In genomic region chr14:64920465-64920864, GRCh38 we compare ENCODE assay signal across 21 cellular contexts. TPM values are rescaled to one million over a fixed set of nuclear protein-coding genes. Genes with fewer than 3 reads are reported as not detected.
DNase-seq lines count a peak whose midpoint lies in the region; ATAC-seq, FAIRE-seq and TF ChIP-seq lines count a peak whose summit lies in the region.
"Had no signal": no experiment of that assay in that cellular context is flagged by ENCODE, and none has a peak within 500 bp of the region (broad histone marks: within the 10 kb centered on the region; RNA-seq: fewer than 3 reads in every experiment).

No MANE protein-coding gene starts in this region.

- H3K4me3 ChIP-seq in coronary artery (no peak overlapping the region), gastrocnemius medialis (no peak overlapping the region)
- H3K4me3 ChIP-seq: K562 had no signal

- H3K27me3 Mint-ChIP-seq in activated CD8-positive, alpha-beta T cell treated with anti-CD3 and anti-CD28 coated beads for 36 hours, result no peaks in the 10 kb centered on the region
- no peaks in the 10 kb centered on the region for H3K27me3 Mint-ChIP-seq in activated CD8-positive, alpha-beta T cell treated with anti-CD3 and anti-CD28 coated beads, Interleukin-2, amount 10 ng/mL, durations not matched to agents 7 days and 5 days (ENCODE audit: low read depth)

- intact Hi-C loops in activated CD8-positive, alpha-beta T cell treated with anti-CD3 and anti-CD28 coated beads for 36 hours (cut with micrococcal nuclease), result no loop called here
- intact Hi-C loops in gastrocnemius medialis (cut with DNase I; ENCODE audit: low total_unique reads), result no loop called here

- peaks cover 40 to 42% of the 10 kb centered on the region in 2 donors for H3K4me1 ChIP-seq in gastrocnemius medialis
- H3K4me1 ChIP-seq: BE2C had no signal

- POLR2A ChIA-PET in activated CD8-positive, alpha-beta T cell treated with anti-CD3 and anti-CD28 coated beads for 36 hours (lab: Charles Lee), result no interaction called here
- POLR2A ChIA-PET in activated CD8-positive, alpha-beta T cell treated with anti-CD3 and anti-CD28 coated beads, Interleukin-2, amount 10 ng/mL, durations not matched to agents 7 days and 5 days (lab: Charles Lee), result interaction anchor here (0.7 kb wide), 1 partner anchor 36 kb away, joined by 3 read pairs; no protein-coding TSS in a partner anchor

- TF ChIP-seq CTCF in activated CD8-positive, alpha-beta T cell treated with anti-CD3 and anti-CD28 coated beads for 36 hours (IDR thresholded peaks at IDR 0.05), result no peak
- TF ChIP-seq CTCF in coronary artery (IDR thresholded peaks at IDR 0.05) (no peak), gastrocnemius medialis (IDR thresholded peaks at IDR 0.05 in 4 of 5, conservative IDR thresholded peaks at IDR 0.05 in 1 of 5) (no peak)

- peaks cover 45% of the 10 kb centered on the region for H3K36me3 Mint-ChIP-seq in activated CD8-positive, alpha-beta T cell treated with anti-CD3 and anti-CD28 coated beads for 36 hours (ENCODE audit: low read depth)
- H3K36me3 Mint-ChIP-seq in activated CD8-positive, alpha-beta T cell treated with anti-CD3 and anti-CD28 coated beads, Interleukin-2, amount 10 ng/mL, durations not matched to agents 7 days and 5 days (ENCODE audit: low read depth), result peaks cover 53% of the 10 kb centered on the region

- H3K4me1 Mint-ChIP-seq in activated CD8-positive, alpha-beta T cell treated with anti-CD3 and anti-CD28 coated beads for 36 hours (ENCODE audit: low read depth), result peaks cover 67% of the 10 kb centered on the region
- peaks cover 35% of the 10 kb centered on the region for H3K4me1 Mint-ChIP-seq in activated CD8-positive, alpha-beta T cell treated with anti-CD3 and anti-CD28 coated beads, Interleukin-2, amount 10 ng/mL, durations not matched to agents 7 days and 5 days (ENCODE audit: low read depth)

- peak overlapping the region; percentile 43 to 84 for H3K27ac ChIP-seq in coronary artery
- H3K27ac ChIP-seq in gastrocnemius medialis, result peak overlapping the region in 1 of 4 donors; percentile 22

- peaks cover 4% of the 10 kb centered on the region for H3K9me3 Mint-ChIP-seq in activated CD8-positive, alpha-beta T cell treated with anti-CD3 and anti-CD28 coated beads for 36 hours
- no peaks in the 10 kb centered on the region for H3K9me3 Mint-ChIP-seq in activated CD8-positive, alpha-beta T cell treated with anti-CD3 and anti-CD28 coated beads, Interleukin-2, amount 10 ng/mL, durations not matched to agents 7 days and 5 days (ENCODE audit: insufficient read depth)

- in situ Hi-C loops in gastrocnemius medialis (cut with MboI; ENCODE audit: low sequenced_read_pairs in 4 of 4), result no loop called here

- no peak for DNase-seq in activated CD8-positive, alpha-beta T cell treated with anti-CD3 and anti-CD28 coated beads for 36 hours
- DNase-seq in activated CD8-positive, alpha-beta T cell treated with anti-CD3 and anti-CD28 coated beads, Interleukin-2, amount 10 ng/mL, durations not matched to agents 7 days and 5 days, result no peak
- DNase-seq in HTR-8/SVneo (ENCODE audit: insufficient read length, low spot score) (no peak), coronary artery (ENCODE audit: low spot score) (no peak), gastrocnemius medialis (no peak), cerebellar cortex (ENCODE audit: low spot score) (no peak), amniotic stem cell (lab: John Stamatoyannopoulos, UW) (no peak), kidney glomerular epithelial cell (lab: John Stamatoyannopoulos, UW) (no peak)
- DNase-seq: 8988T, BE2C, DMS 273 treated with DMSO at 0.1 percent for 48 hours, GDM1, GOT3, MV-4-11, NCI-H1417 treated with DMSO at 0.1 percent for 48 hours, NCI-H1930, NCI-H446, OCI-M1 had no signal

- FAIRE-seq in HTR-8/SVneo (lab: Jason Lieb, UNC), result peak; percentile 91
- FAIRE-seq: GM12891, K562 had no signal

- no peak for TF ChIP-seq POLR2A in gastrocnemius medialis (IDR thresholded peaks at IDR 0.05)

- H3K27ac Mint-ChIP-seq in activated CD8-positive, alpha-beta T cell treated with anti-CD3 and anti-CD28 coated beads for 36 hours, result peak overlapping the region; percentile 45
- H3K27ac Mint-ChIP-seq in activated CD8-positive, alpha-beta T cell treated with anti-CD3 and anti-CD28 coated beads, Interleukin-2, amount 10 ng/mL, durations not matched to agents 7 days and 5 days, result no peak overlapping the region

- no peaks in the 10 kb centered on the region for H3K9me3 ChIP-seq in gastrocnemius medialis
- H3K9me3 ChIP-seq: BE2C had no signal

- H3K4me3 Mint-ChIP-seq in activated CD8-positive, alpha-beta T cell treated with anti-CD3 and anti-CD28 coated beads for 36 hours, result no peak overlapping the region
- no peak overlapping the region for H3K4me3 Mint-ChIP-seq in activated CD8-positive, alpha-beta T cell treated with anti-CD3 and anti-CD28 coated beads, Interleukin-2, amount 10 ng/mL, durations not matched to agents 7 days and 5 days

- CTCF ChIA-PET in activated CD8-positive, alpha-beta T cell treated with anti-CD3 and anti-CD28 coated beads for 36 hours (lab: Charles Lee), result no interaction called here
- CTCF ChIA-PET in activated CD8-positive, alpha-beta T cell treated with anti-CD3 and anti-CD28 coated beads, Interleukin-2, amount 10 ng/mL, durations not matched to agents 7 days and 5 days (lab: Charles Lee), result interaction anchor here (1.0 kb wide), 1 partner anchor 10 kb away, joined by 3 read pairs; no protein-coding TSS in a partner anchor

- no peak for ATAC-seq in activated CD8-positive, alpha-beta T cell treated with anti-CD3 and anti-CD28 coated beads for 36 hours
- no peak for ATAC-seq in activated CD8-positive, alpha-beta T cell treated with anti-CD3 and anti-CD28 coated beads, Interleukin-2, amount 10 ng/mL, durations not matched to agents 7 days and 5 days
- peak; percentile 26 to 57 for ATAC-seq in gastrocnemius medialis
- ATAC-seq: K562 had no signal

- peaks cover 0 to 15% of the 10 kb centered on the region in 2 donors for H3K36me3 ChIP-seq in gastrocnemius medialis

- no peaks in the 10 kb centered on the region for H3K27me3 ChIP-seq in gastrocnemius medialis
- H3K27me3 ChIP-seq: BE2C had no signal

RNA-seq across cellular contexts. Expression of gene CHURC1, which starts 6.2 kb away (rescaled TPM):
- total RNA-seq in activated CD8-positive, alpha-beta T cell treated with anti-CD3 and anti-CD28 coated beads for 36 hours, result 10 to 100 TPM; 47.0 to 57.4 TPM
- total RNA-seq in activated CD8-positive, alpha-beta T cell treated with anti-CD3 and anti-CD28 coated beads, Interleukin-2, amount 10 ng/mL, durations not matched to agents 7 days and 5 days, result 10 to 100 TPM; 62.4 to 72.2 TPM
- 100 to 1,000 TPM in 1 of 4 donors, 10 to 100 TPM in 3; 47.9 to 108 (median 79.6) TPM for total RNA-seq in gastrocnemius medialis

RNA-seq across cellular contexts. Expression of gene GPX2, which starts 22.1 kb away (rescaled TPM):
- total RNA-seq in activated CD8-positive, alpha-beta T cell treated with anti-CD3 and anti-CD28 coated beads for 36 hours, result not detected
- not detected for total RNA-seq in activated CD8-positive, alpha-beta T cell treated with anti-CD3 and anti-CD28 coated beads, Interleukin-2, amount 10 ng/mL, durations not matched to agents 7 days and 5 days
- 1 to 10 TPM in 1 of 4 donors, under 1 TPM in 2, not detected in 1; 0.49 to 1.4 (median 0.61) TPM for total RNA-seq in gastrocnemius medialis
- total RNA-seq: RPMI7951 had no signal

RNA-seq across cellular contexts. Expression of gene SPTB, which starts 40.8 kb away (rescaled TPM):
- total RNA-seq in activated CD8-positive, alpha-beta T cell treated with anti-CD3 and anti-CD28 coated beads for 36 hours, result under 1 TPM; 0.07 to 0.27 TPM
- not detected for total RNA-seq in activated CD8-positive, alpha-beta T cell treated with anti-CD3 and anti-CD28 coated beads, Interleukin-2, amount 10 ng/mL, durations not matched to agents 7 days and 5 days
- 100 to 1,000 TPM; 123 to 554 (median 266) TPM for total RNA-seq in gastrocnemius medialis

RNA-seq across cellular contexts. Expression of gene RAB15, which starts 51.7 kb away (rescaled TPM):
- 1 to 10 TPM; 2.1 to 2.3 TPM for total RNA-seq in activated CD8-positive, alpha-beta T cell treated with anti-CD3 and anti-CD28 coated beads for 36 hours
- 1 to 10 TPM; 2.8 to 3.6 TPM for total RNA-seq in activated CD8-positive, alpha-beta T cell treated with anti-CD3 and anti-CD28 coated beads, Interleukin-2, amount 10 ng/mL, durations not matched to agents 7 days and 5 days
- total RNA-seq in gastrocnemius medialis, result 1 to 10 TPM in 2 of 4 donors, under 1 TPM in 2; 0.51 to 7.3 (median 2.0) TPM

Comparison
In these comparisons a context has a peak if more than half of its experiments do, and no peak if none do; other contexts are left out.
1. ATAC-seq: peak in gastrocnemius medialis (2 of 2); none in activated CD8-positive, alpha-beta T cell treated with anti-CD3 and anti-CD28 coated beads for 36 hours (single experiment) and activated CD8-positive, alpha-beta T cell treated with anti-CD3 and anti-CD28 coated beads, Interleukin-2, amount 10 ng/mL, durations not matched to agents 7 days and 5 days (single experiment).
2. RNA of gene SPTB, which starts 40.8 kb away (total RNA-seq): 123 to 554 TPM in gastrocnemius medialis; 0.07 to 0.27 TPM in activated CD8-positive, alpha-beta T cell treated with anti-CD3 and anti-CD28 coated beads for 36 hours and not detected in activated CD8-positive, alpha-beta T cell treated with anti-CD3 and anti-CD28 coated beads, Interleukin-2, amount 10 ng/mL, durations not matched to agents 7 days and 5 days; every median in the first group is over 10 times any median in the second.